Comparison of ENCODE assay signal across 8 cellular contexts in genomic region chr17:1111599-1112443, GRCh38.
DNase-seq lines count a peak whose midpoint lies in the region; ATAC-seq, FAIRE-seq and TF ChIP-seq lines count a peak whose summit lies in the region.

No MANE protein-coding gene starts in this region.

- CTCF ChIA-PET in HepG2 (lab: Yijun Ruan, JAX; ENCODE audit: low intra/inter-chr PET ratio, low total read pairs), result no interaction called here

- no peak for TF ChIP-seq CTCF in HepG2 (CRISPR knock-in tag; IDR thresholded peaks at IDR 0.05)
- no peak for TF ChIP-seq CTCF in right lobe of liver (IDR thresholded peaks at IDR 0.05)

- peak overlapping the region; percentile 6 for H3K27ac ChIP-seq in HepG2 (ENCODE audit: extremely low read length, insufficient read depth, low read length)
- H3K27ac ChIP-seq in right lobe of liver, result peak overlapping the region in 1 of 3 donors; percentile 43
- peak overlapping the region; percentile 84 for H3K27ac ChIP-seq in mesodermal cell (ENCODE audit: low read depth, low read length, severe bottlenecking)

- TF ChIP-seq POLR2A in HepG2 (IDR thresholded peaks at IDR 0.05; ENCODE audit: insufficient read depth in 1 of 2, low read depth in 2 of 2, low read length in 2 of 2), result no peak
- no peak for TF ChIP-seq POLR2A in right lobe of liver (IDR thresholded peaks at IDR 0.05)

- H3K4me1 ChIP-seq in HepG2 (ENCODE audit: insufficient read depth, low read length) (peaks cover 67% of the 10 kb centered on the region), right lobe of liver (peaks cover 0 to 9% (median 0%) of the 10 kb centered on the region in 4 donors), mesodermal cell (ENCODE audit: control insufficient read depth, insufficient read depth, low read length, poor library complexity, severe bottlenecking) (peaks cover 38% of the 10 kb centered on the region)

- FAIRE-seq in HepG2 (lab: Jason Lieb, UNC), result no peak

- no TSS peak for BruUV-seq in HepG2 (replicated peaks; lab: Mats Ljungman, UMichigan)

- POLR2A ChIA-PET in HepG2 (lab: Yijun Ruan, JAX), result interaction anchor here (0.8 to 2.3 kb wide), 2 partner anchors 11 kb away, joined by 3 to 8 read pairs; no protein-coding TSS in a partner anchor

- peak; percentile 2; the same call in 2 of the 3 replicates for ATAC-seq in HepG2
- ATAC-seq in right lobe of liver, result no peak
- no peak for ATAC-seq in activated naive CD4-positive, alpha-beta T cell treated with anti-CD3 and anti-CD28 coated beads, Interleukin-2, amount 50 U/mL, for 72 hours
- no peak for ATAC-seq in HG03378 (IDR thresholded peaks at IDR 0.05; ENCODE audit: unreplicated experiment)
- ATAC-seq in GM21786 (IDR thresholded peaks at IDR 0.05; ENCODE audit: unreplicated experiment), result no peak
- ATAC-seq in GM18502 (IDR thresholded peaks at IDR 0.05; ENCODE audit: poor library complexity, unreplicated experiment), result no peak

- peak overlapping the region; percentile 8; the same call in 1 of the 2 replicates for H3K9ac ChIP-seq in HepG2 (ENCODE audit: insufficient read depth, low read depth, low read length)

- in situ Hi-C loops in HepG2 (cut with HindIII; ENCODE audit: extremely low pct_ligation_motif_present, low pct_unique_long_range_greater_than_20kb), result no loop called here

- WGBS in HepG2 (ENCODE audit: low lambda C conversion rate), result 91% methylated on average over 21 of the region's 22 CpGs
- 71% methylated on average over 20 of the region's 22 CpGs for WGBS in right lobe of liver (ENCODE audit: insufficient coverage, low coverage, low lambda C conversion rate, missing lambda C conversion rate)
- 92 to 93% methylated on average over 21 to 22 of the region's 22 CpGs for WGBS in mesodermal cell (ENCODE audit: insufficient coverage in 2 of 2), 2 experiments

- H3K9me3 Mint-ChIP-seq in activated naive CD4-positive, alpha-beta T cell treated with anti-CD3 and anti-CD28 coated beads, Interleukin-2, amount 50 U/mL, for 72 hours, result no peaks in the 10 kb centered on the region

- H3K36me3 Mint-ChIP-seq in activated naive CD4-positive, alpha-beta T cell treated with anti-CD3 and anti-CD28 coated beads, Interleukin-2, amount 50 U/mL, for 72 hours, result no peaks in the 10 kb centered on the region

- no peaks in the 10 kb centered on the region for H3K79me2 ChIP-seq in HepG2 (ENCODE audit: insufficient read depth, low read length)

- H3K4me3 ChIP-seq in HepG2 (replicated peaks in 1 of 3; ENCODE audit: insufficient read depth in 1 of 3, low read depth in 2 of 3, low read length in 3 of 3), result peak overlapping the region in 1 of 3 experiments; percentile 81; a peak in 3 of 6 replicates
- H3K4me3 ChIP-seq in right lobe of liver, result no peak overlapping the region
- no peak overlapping the region for H3K4me3 ChIP-seq in mesodermal cell (ENCODE audit: extremely low read depth, insufficient read depth, low read length, poor library complexity, severe bottlenecking)

- intact Hi-C loops in HepG2 (cut with micrococcal nuclease; ENCODE audit: unreplicated experiment), result no loop called here
- intact Hi-C loops in right lobe of liver (cut with DNase I), result no loop called here

- TF ChIP-seq EP300 in HepG2 (IDR thresholded peaks at IDR 0.05; ENCODE audit: low read depth in 2 of 2, low read length in 2 of 2), result no peak
- no peak for TF ChIP-seq EP300 in HepG2 (CRISPR knock-in tag; IDR thresholded peaks at IDR 0.05; ENCODE audit: borderline replicate concordance)

- peak overlapping the region; percentile 17 to 48 for H3K27ac Mint-ChIP-seq in activated naive CD4-positive, alpha-beta T cell treated with anti-CD3 and anti-CD28 coated beads, Interleukin-2, amount 50 U/mL, for 72 hours

- no peak overlapping the region for H2AFZ ChIP-seq in HepG2 (ENCODE audit: low read length)

- no peak for DNase-seq in HepG2 (ENCODE audit: low spot score)
- no peak for DNase-seq in right lobe of liver
- no peak for DNase-seq in activated naive CD4-positive, alpha-beta T cell treated with anti-CD3 and anti-CD28 coated beads, Interleukin-2, amount 50 U/mL, for 72 hours (ENCODE audit: low spot score in 2 of 2)
- no peak for DNase-seq in NCI-H2081 (lab: John Stamatoyannopoulos, UW)

- no peak for TF ChIP-seq RAD21 in HepG2 (CRISPR knock-in tag; IDR thresholded peaks at IDR 0.05)

- H3K27me3 ChIP-seq in HepG2 (ENCODE audit: control insufficient read depth in 1 of 2, insufficient read depth in 2 of 2, low read length in 2 of 2) (no peaks in the 10 kb centered on the region), right lobe of liver (no peaks in the 10 kb centered on the region)

- no peaks in the 10 kb centered on the region for H3K36me3 ChIP-seq in HepG2 (replicated peaks in 1 of 2; ENCODE audit: control insufficient read depth in 1 of 2, insufficient read depth in 2 of 2, low read length in 2 of 2)
- H3K36me3 ChIP-seq in right lobe of liver, result no peaks in the 10 kb centered on the region
- peaks cover 2% of the 10 kb centered on the region for H3K36me3 ChIP-seq in mesodermal cell (ENCODE audit: control insufficient read depth, insufficient read depth, low read length)

- H3K9me3 ChIP-seq in HepG2 (ENCODE audit: low read length) (no peaks in the 10 kb centered on the region), right lobe of liver (no peaks in the 10 kb centered on the region), mesodermal cell (ENCODE audit: control insufficient read depth, low read length) (no peaks in the 10 kb centered on the region)

- no peaks in the 10 kb centered on the region for H4K20me1 ChIP-seq in HepG2 (ENCODE audit: insufficient read depth, low read length)

- peak overlapping the region; percentile 100 for H3K4me2 ChIP-seq in HepG2 (ENCODE audit: low read depth, low read length)

TF ChIP-seq in HepG2, 621 proteins besides CTCF, POLR2A, EP300 and RAD21 (continues in another document):
- TF ChIP-seq ARID2 (CRISPR knock-in tag; IDR thresholded peaks at IDR 0.05; ENCODE audit: borderline replicate concordance), result no peak
- no peak for TF ChIP-seq ZNF570 (CRISPR knock-in tag; IDR thresholded peaks at IDR 0.05; ENCODE audit: borderline replicate concordance)
- TF ChIP-seq ZFP36L1 (CRISPR knock-in tag; IDR thresholded peaks at IDR 0.05), result no peak
- TF ChIP-seq ZSCAN31 (CRISPR knock-in tag; IDR thresholded peaks at IDR 0.05; ENCODE audit: low read depth), result no peak
- no peak for TF ChIP-seq MAZ (IDR thresholded peaks at IDR 0.05; ENCODE audit: borderline replicate concordance, low read depth, low read length)
- no peak for TF ChIP-seq MAZ (CRISPR knock-in tag; IDR thresholded peaks at IDR 0.05; ENCODE audit: low read depth)
- peak; percentile 23; the same call in 1 of the 2 replicates for TF ChIP-seq ZMYM3 (CRISPR knock-in tag; IDR thresholded peaks at IDR 0.05)
- no peak for TF ChIP-seq ZIK1 (CRISPR knock-in tag; IDR thresholded peaks at IDR 0.05; ENCODE audit: borderline replicate concordance, low read depth)
- no peak for TF ChIP-seq TFAP4 (IDR thresholded peaks at IDR 0.05; ENCODE audit: borderline replicate concordance, low read depth)
- no peak for TF ChIP-seq NFE2L1 (CRISPR knock-in tag; IDR thresholded peaks at IDR 0.05; ENCODE audit: borderline replicate concordance)
- no peak for TF ChIP-seq SYNCRIP (IDR thresholded peaks at IDR 0.05; ENCODE audit: insufficient read depth, low read depth, low read length)
- TF ChIP-seq MLLT10 (CRISPR knock-in tag; IDR thresholded peaks at IDR 0.05), result no peak
- no peak for TF ChIP-seq NPAS2 (CRISPR knock-in tag; IDR thresholded peaks at IDR 0.05; ENCODE audit: borderline replicate concordance)
- TF ChIP-seq TAF1 (CRISPR knock-in tag; IDR thresholded peaks at IDR 0.05), result peak; percentile 10
- TF ChIP-seq ZNF142 (CRISPR knock-in tag; IDR thresholded peaks at IDR 0.05), result no peak
